In genomic region chr6:127199470-127199869, GRCh38 we compare ENCODE assay signal across 19 cellular contexts.
DNase-seq lines count a peak whose midpoint lies in the region; TF ChIP-seq lines count a peak whose summit lies in the region.
"Had no signal": no experiment of that assay in that cellular context is flagged by ENCODE, and none has a peak within 500 bp of the region (broad histone marks: within the 10 kb centered on the region; RNA-seq: fewer than 3 reads in every experiment).

No MANE protein-coding gene starts in this region.

- H3K4me1 Mint-ChIP-seq in CD14-positive monocyte (peaks cover 36% of the 10 kb centered on the region), mesothelial cell of epicardium (no peaks in the 10 kb centered on the region), glutamatergic neuron (ENCODE audit: low read depth, unreplicated experiment) (no peaks in the 10 kb centered on the region)
- H3K4me1 Mint-ChIP-seq: B cell; CD8-positive, alpha-beta memory T cell had no signal

- no peak overlapping the region for H3K4me3 ChIP-seq in HL-60 (replicated peaks; ENCODE audit: insufficient read depth, low read length)

- H3K27me3 Mint-ChIP-seq in CD14-positive monocyte (ENCODE audit: low read depth in 3 of 3): no peaks in the 10 kb centered on the region
- no peaks in the 10 kb centered on the region for H3K27me3 Mint-ChIP-seq in mesothelial cell of epicardium (ENCODE audit: low read depth)
- no peaks in the 10 kb centered on the region for H3K27me3 Mint-ChIP-seq in glutamatergic neuron (ENCODE audit: unreplicated experiment)

- H3K36me3 Mint-ChIP-seq in CD14-positive monocyte (peaks cover 3% of the 10 kb centered on the region in 2 donors), mesothelial cell of epicardium (peaks cover 7% of the 10 kb centered on the region), glutamatergic neuron (ENCODE audit: unreplicated experiment) (no peaks in the 10 kb centered on the region)
- H3K36me3 Mint-ChIP-seq: CD8-positive, alpha-beta memory T cell had no signal

- intact Hi-C loops in CD14-positive monocyte (cut with micrococcal nuclease): no loop called here

- no peak overlapping the region for H3K4me3 Mint-ChIP-seq in CD14-positive monocyte
- no peak overlapping the region for H3K4me3 Mint-ChIP-seq in mesothelial cell of epicardium
- no peak overlapping the region for H3K4me3 Mint-ChIP-seq in glutamatergic neuron (ENCODE audit: unreplicated experiment)
- H3K4me3 Mint-ChIP-seq: B cell; CD8-positive, alpha-beta memory T cell had no signal

- no peak for DNase-seq in CD14-positive monocyte (ENCODE audit: low spot score)
- peak; percentile 23 to 78 for DNase-seq in HL-60 (ENCODE audit: low read depth in 1 of 2, low spot score in 1 of 2)
- DNase-seq in NOMO-1 treated with DMSO at 0.1 percent for 48 hours (lab: John Stamatoyannopoulos, UW; ENCODE audit: unreplicated experiment): peak; percentile 53
- DNase-seq in fibroblast of peridontal ligament (ENCODE audit: extremely low read depth): peak; percentile 72
- no peak for DNase-seq in NCI-H2029 (lab: John Stamatoyannopoulos, UW)
- DNase-seq in central memory CD4-positive, alpha-beta T cell: no peak
- DNase-seq in mesothelial cell of epicardium (ENCODE audit: low spot score in 2 of 2, unreplicated experiment in 2 of 2): no peak
- DNase-seq in glutamatergic neuron: no peak
- DNase-seq: CD8-positive, alpha-beta memory T cell; DMS 273 treated with DMSO at 0.1 percent for 48 hours; DMS79; EL; GDM1; NCI-H2081; NCI-H2227 treated with DMSO at 0.1 percent for 48 hours; NCI-H526 treated with DMSO at 0.1 percent for 48 hours; PC-3 had no signal

- peak overlapping the region in 6 of 7 donors; percentile 31 to 74 (median 55) for H3K27ac Mint-ChIP-seq in CD14-positive monocyte
- no peak overlapping the region for H3K27ac Mint-ChIP-seq in mesothelial cell of epicardium
- no peak overlapping the region for H3K27ac Mint-ChIP-seq in glutamatergic neuron (ENCODE audit: unreplicated experiment)
- H3K27ac Mint-ChIP-seq: B cell; CD8-positive, alpha-beta memory T cell had no signal

- H3K27me3 ChIP-seq in HL-60 (ENCODE audit: insufficient read depth, poor library complexity, severe bottlenecking): no peaks in the 10 kb centered on the region

- H3K9me3 Mint-ChIP-seq in CD14-positive monocyte: peaks cover 0 to 2% (median 0%) of the 10 kb centered on the region in 7 donors
- H3K9me3 Mint-ChIP-seq in mesothelial cell of epicardium: no peaks in the 10 kb centered on the region
- no peaks in the 10 kb centered on the region for H3K9me3 Mint-ChIP-seq in glutamatergic neuron (ENCODE audit: unreplicated experiment)
- H3K9me3 Mint-ChIP-seq: CD8-positive, alpha-beta memory T cell had no signal

- TF ChIP-seq CTCF in CD14-positive monocyte (IDR thresholded peaks at IDR 0.05) (no peak), HL-60 (IDR thresholded peaks at IDR 0.05; ENCODE audit: insufficient read depth, low read length) (no peak), mesothelial cell of epicardium (IDR thresholded peaks at IDR 0.05; ENCODE audit: unreplicated experiment) (no peak), glutamatergic neuron (IDR thresholded peaks at IDR 0.05; ENCODE audit: partially characterized antibody, unreplicated experiment) (no peak)

- peak overlapping the region; percentile 57 for H3K27ac ChIP-seq in HL-60 (replicated peaks)
- H3K27ac ChIP-seq: C4-2B had no signal

Comparison
In these comparisons a context has a peak if more than half of its experiments do, and no peak if none do; other contexts are left out.
1. DNase-seq: peak in HL-60 (2 of 2), NOMO-1 treated with DMSO at 0.1 percent for 48 hours (single experiment) and fibroblast of peridontal ligament (single experiment); none in CD14-positive monocyte (single experiment), NCI-H2029 (single experiment), central memory CD4-positive, alpha-beta T cell (single experiment), mesothelial cell of epicardium (0 of 2) and glutamatergic neuron (single experiment).
2. H3K27ac Mint-ChIP-seq: peak in CD14-positive monocyte (6 of 7); none in mesothelial cell of epicardium (single experiment) and glutamatergic neuron (single experiment).